ENCODE assay signal across 16 cellular contexts in genomic region chr7:12423355-12423994, GRCh38.
A peak's percentile ranks its signal among the peaks of the same experiment; 100 is the strongest.
DNase-seq lines count a peak whose midpoint lies in the region; ATAC-seq, FAIRE-seq and TF ChIP-seq lines count a peak whose summit lies in the region.
"Had no signal": no experiment of that assay in that cellular context is flagged by ENCODE, and none has a peak within 500 bp of the region (broad histone marks: within the 10 kb centered on the region; RNA-seq: fewer than 3 reads in every experiment).

No MANE protein-coding gene starts in this region.

- H3K4me3 ChIP-seq in astrocyte of the spinal cord (ENCODE audit: low read depth, low read length): no peak overlapping the region
- H3K4me3 ChIP-seq: ascending aorta, GM12878 had no signal

- in situ Hi-C loops in astrocyte of the spinal cord (cut with HindIII; ENCODE audit: low sequenced_read_pairs): no loop called here

- TF ChIP-seq CTCF in astrocyte of the spinal cord (IDR thresholded peaks at IDR 0.05; ENCODE audit: low read depth, low read length): no peak

- no peak for FAIRE-seq in HTR-8/SVneo (lab: Jason Lieb, UNC)
- FAIRE-seq: GM12878 had no signal

- DNase-seq in AG08396 (ENCODE audit: low spot score): peak; percentile 14
- peak; percentile 23 for DNase-seq in HTR-8/SVneo (ENCODE audit: insufficient read length, low spot score)
- DNase-seq in astrocyte of the spinal cord (ENCODE audit: low read depth, low spot score): peak; percentile 48
- DNase-seq in glomerular visceral epithelial cell (ENCODE audit: extremely low spot score): peak; percentile 8
- DNase-seq: AML-193, DMS53, NCI-H1105, NCI-H446 treated with DMSO at 0.1 percent for 48 hours, trophoblast cell had no signal

- ATAC-seq in GM18868 (IDR thresholded peaks at IDR 0.05; ENCODE audit: unreplicated experiment): no peak
- ATAC-seq in GM21529 (IDR thresholded peaks at IDR 0.05; ENCODE audit: unreplicated experiment): no peak
- no peak for ATAC-seq in GM18867 (IDR thresholded peaks at IDR 0.05; ENCODE audit: unreplicated experiment)
- no peak for ATAC-seq in HG03457 (IDR thresholded peaks at IDR 0.05; ENCODE audit: unreplicated experiment)
- ATAC-seq: GM12878, Panc1 had no signal
